Comparison of ENCODE assay signal across 25 cellular contexts in the genomic region with DNA sequence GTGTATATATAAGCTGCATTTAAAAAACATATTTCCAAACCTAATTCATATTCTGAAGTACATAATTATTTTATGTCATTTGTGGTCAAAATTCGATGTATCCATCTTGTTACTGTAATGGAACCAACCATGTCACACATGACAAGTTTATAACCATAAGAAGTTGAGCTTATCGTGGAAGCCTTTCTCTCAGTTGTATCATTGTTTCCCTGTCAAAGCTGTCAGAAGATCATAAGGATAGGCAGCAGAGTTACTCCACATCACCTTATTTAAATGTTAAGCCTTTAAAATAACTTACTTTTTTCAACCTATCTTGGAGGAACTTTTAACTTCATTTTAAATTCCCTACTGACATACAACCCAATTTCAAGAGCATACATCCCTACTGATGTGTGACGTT.
"Had no signal": no experiment of that assay in that cellular context is flagged by ENCODE, and none has a peak within 500 bp of the region (broad histone marks: within the 10 kb centered on the region; RNA-seq: fewer than 3 reads in every experiment).

No MANE protein-coding gene starts in this region.

- H3K36me3 ChIP-seq: colonic mucosa, esophagus muscularis mucosa, esophagus squamous epithelium, gastrocnemius medialis, gastroesophageal sphincter, heart left ventricle, heart right ventricle had no signal

- FAIRE-seq: endometrium, endothelial cell of umbilical vein, frontal cortex had no signal

- H3K4me3 ChIP-seq: colonic mucosa, coronary artery, dorsolateral prefrontal cortex, esophagus muscularis mucosa, esophagus squamous epithelium, gastrocnemius medialis, gastroesophageal sphincter, heart left ventricle, heart right ventricle had no signal

- H3K27ac ChIP-seq: colonic mucosa, coronary artery, dorsolateral prefrontal cortex, epithelial cell of prostate, esophagus muscularis mucosa, esophagus squamous epithelium, foreskin keratinocyte, gastrocnemius medialis, gastroesophageal sphincter, heart left ventricle, heart right ventricle had no signal

- DNase-seq: colonic mucosa; cortex of kidney; dermis blood vessel endothelial cell; dorsolateral prefrontal cortex; effector CD4-positive, alpha-beta T cell; effector CD8-positive, alpha-beta T cell; effector memory CD4-positive, alpha-beta T cell; effector memory CD8-positive, alpha-beta T cell; endodermal cell; erythroblast; esophagus squamous epithelium; foreskin keratinocyte; foreskin melanocyte; gastrocnemius medialis; glutamatergic neuron; head of caudate nucleus; heart left ventricle; heart right ventricle had no signal

- H3K27me3 ChIP-seq: colonic mucosa, dorsolateral prefrontal cortex, esophagus muscularis mucosa, esophagus squamous epithelium, foreskin keratinocyte, gastrocnemius medialis, gastroesophageal sphincter, heart left ventricle, heart right ventricle had no signal

- H3K9me3 ChIP-seq: colonic mucosa, esophagus muscularis mucosa, esophagus squamous epithelium, gastrocnemius medialis, gastroesophageal sphincter, heart right ventricle had no signal
